ENCODE assay signal across 31 cellular contexts in genomic region chr7:2202361-2202761, GRCh38. TPM values are rescaled to one million over a fixed set of nuclear protein-coding genes. Genes with fewer than 3 reads are reported as not detected.
A peak's percentile ranks its signal among the peaks of the same experiment; 100 is the strongest.
DNase-seq lines count a peak whose midpoint lies in the region; ATAC-seq, FAIRE-seq and TF ChIP-seq lines count a peak whose summit lies in the region.
"Had no signal": no experiment of that assay in that cellular context is flagged by ENCODE, and none has a peak within 500 bp of the region (broad histone marks: within the 10 kb centered on the region; RNA-seq: fewer than 3 reads in every experiment).

No MANE protein-coding gene starts in this region.

- no peak for TF ChIP-seq RAD21 in HepG2 (CRISPR knock-in tag; IDR thresholded peaks at IDR 0.05)

- H3K4me1 Mint-ChIP-seq in WTC11: no peaks in the 10 kb centered on the region
- H3K4me1 Mint-ChIP-seq: activated naive CD4-positive, alpha-beta T cell treated with anti-CD3 and anti-CD28 coated beads, Interleukin-2, amount 10 ng/mL, durations not matched to agents 7 days and 5 days; T-cell had no signal

- no peaks in the 10 kb centered on the region for H4K20me1 ChIP-seq in HepG2 (ENCODE audit: insufficient read depth, low read length)

- no peak for TF ChIP-seq CTCF in D721Med (IDR thresholded peaks at IDR 0.05; ENCODE audit: insufficient read depth, missing control alignments)
- TF ChIP-seq CTCF in WTC11 (IDR thresholded peaks at IDR 0.05): no peak
- no peak for TF ChIP-seq CTCF in HepG2 (CRISPR knock-in tag; IDR thresholded peaks at IDR 0.05)
- no peak for TF ChIP-seq CTCF in sigmoid colon (IDR thresholded peaks at IDR 0.05)

- in situ Hi-C loops in HepG2 (cut with HindIII; ENCODE audit: extremely low pct_ligation_motif_present, low pct_unique_long_range_greater_than_20kb): loop anchor here (25.0 kb wide), 1 partner anchor 615 kb away; no protein-coding TSS in a partner anchor

- TF ChIP-seq POLR2A in HepG2 (IDR thresholded peaks at IDR 0.05; ENCODE audit: insufficient read depth in 1 of 2, low read depth in 2 of 2, low read length in 2 of 2) (no peak), sigmoid colon (IDR thresholded peaks at IDR 0.05) (no peak)

- peak overlapping the region; percentile 41; the same call in 1 of the 2 replicates for H3K27ac Mint-ChIP-seq in WTC11
- H3K27ac Mint-ChIP-seq: activated naive CD4-positive, alpha-beta T cell treated with anti-CD3 and anti-CD28 coated beads, Interleukin-2, amount 10 ng/mL, durations not matched to agents 7 days and 5 days; HFFc6; nephron progenitor cell; stimulated activated naive CD8-positive, alpha-beta T cell treated with anti-CD3 and anti-CD28 coated beads, Interleukin-15, Interleukin-2, amounts not matched to agents 100 ng/mL and 50 ng/mL, for 24 hours; T-cell had no signal

- ATAC-seq in WTC11 (peak; percentile 58), HepG2 (peak; percentile 18; the same call in 1 of the 3 replicates), HG03280 (IDR thresholded peaks at IDR 0.05; ENCODE audit: unreplicated experiment) (no peak), HG02973 (IDR thresholded peaks at IDR 0.05; ENCODE audit: unreplicated experiment) (no peak)
- ATAC-seq: body of pancreas, gastrocnemius medialis, pancreas, right cardiac atrium, T-cell had no signal

- no peak overlapping the region for H3K4me3 Mint-ChIP-seq in WTC11
- H3K4me3 Mint-ChIP-seq: activated naive CD4-positive, alpha-beta T cell treated with anti-CD3 and anti-CD28 coated beads, Interleukin-2, amount 10 ng/mL, durations not matched to agents 7 days and 5 days; HFFc6; nephron progenitor cell; stimulated activated naive CD8-positive, alpha-beta T cell treated with anti-CD3 and anti-CD28 coated beads, Interleukin-15, Interleukin-2, amounts not matched to agents 100 ng/mL and 50 ng/mL, for 24 hours; T-cell had no signal

- no peaks in the 10 kb centered on the region for H3K9me3 ChIP-seq in HepG2 (ENCODE audit: low read length)
- no peaks in the 10 kb centered on the region for H3K9me3 ChIP-seq in sigmoid colon
- H3K9me3 ChIP-seq: body of pancreas, Caco-2, gastrocnemius medialis, pancreas, SJCRH30, spleen, testis had no signal

- H3K36me3 ChIP-seq in HepG2 (replicated peaks in 1 of 2; ENCODE audit: control insufficient read depth in 1 of 2, insufficient read depth in 2 of 2, low read length in 2 of 2): peaks cover 31 to 63% of the 10 kb centered on the region in 2 experiments; a peak in 4 of 5 replicates
- H3K36me3 ChIP-seq in sigmoid colon: peaks cover 0 to 26% (median 11%) of the 10 kb centered on the region in 4 donors
- H3K36me3 ChIP-seq: gastrocnemius medialis, pancreas had no signal

- H3K9me3 Mint-ChIP-seq in WTC11: no peaks in the 10 kb centered on the region
- H3K9me3 Mint-ChIP-seq: activated naive CD4-positive, alpha-beta T cell treated with anti-CD3 and anti-CD28 coated beads, Interleukin-2, amount 10 ng/mL, durations not matched to agents 7 days and 5 days; HFFc6; nephron progenitor cell; stimulated activated naive CD8-positive, alpha-beta T cell treated with anti-CD3 and anti-CD28 coated beads, Interleukin-15, Interleukin-2, amounts not matched to agents 100 ng/mL and 50 ng/mL, for 24 hours; T-cell had no signal

- H3K4me1 ChIP-seq in HepG2 (ENCODE audit: insufficient read depth, low read length) (no peaks in the 10 kb centered on the region), sigmoid colon (peaks cover 0 to 40% (median 36%) of the 10 kb centered on the region in 4 donors)
- H3K4me1 ChIP-seq: body of pancreas, pancreas, SJCRH30 had no signal

- H3K9ac ChIP-seq in HepG2 (ENCODE audit: insufficient read depth, low read depth, low read length): no peak overlapping the region

- no peak for TF ChIP-seq EP300 in HepG2 (IDR thresholded peaks at IDR 0.05; ENCODE audit: low read depth in 2 of 2, low read length in 2 of 2)
- TF ChIP-seq EP300 in HepG2 (CRISPR knock-in tag; IDR thresholded peaks at IDR 0.05; ENCODE audit: borderline replicate concordance): no peak
- no peak for TF ChIP-seq EP300 in sigmoid colon (IDR thresholded peaks at IDR 0.05)

- no peak for FAIRE-seq in D721Med (lab: Jason Lieb, UNC)
- no peak for FAIRE-seq in HepG2 (lab: Jason Lieb, UNC)
- FAIRE-seq: pancreas, RCC 7860 had no signal

- H3K27me3 Mint-ChIP-seq in WTC11 (ENCODE audit: low read depth): no peaks in the 10 kb centered on the region
- H3K27me3 Mint-ChIP-seq: activated naive CD4-positive, alpha-beta T cell treated with anti-CD3 and anti-CD28 coated beads, Interleukin-2, amount 10 ng/mL, durations not matched to agents 7 days and 5 days; stimulated activated naive CD8-positive, alpha-beta T cell treated with anti-CD3 and anti-CD28 coated beads, Interleukin-15, Interleukin-2, amounts not matched to agents 100 ng/mL and 50 ng/mL, for 24 hours; T-cell had no signal

- POLR2A ChIA-PET in WTC11 (lab: Charles Lee): interaction anchor here (0.6 kb wide), 1 partner anchor 166 kb away, joined by 4 read pairs; no protein-coding TSS in a partner anchor
- POLR2A ChIA-PET in HepG2 (lab: Yijun Ruan, JAX): no interaction called here

- no peak overlapping the region for H3K4me2 ChIP-seq in HepG2 (ENCODE audit: low read depth, low read length)

- DNase-seq in D721Med (ENCODE audit: insufficient read length, low spot score) (peak; percentile 3), WTC11 (ENCODE audit: low spot score) (no peak), HepG2 (ENCODE audit: low spot score) (no peak), sigmoid colon (peak; percentile 58)
- DNase-seq in activated CD4-positive, alpha-beta T cell treated with anti-CD3 and anti-CD28 coated beads for 4 hours: no peak
- DNase-seq: activated CD4-positive, alpha-beta T cell treated with anti-CD3 and anti-CD28 coated beads, Interleukin-2, amount 50 U/mL, for 48 hours; activated CD4-positive, CD25-positive, alpha-beta regulatory T cell; activated naive CD4-positive, alpha-beta T cell treated with anti-CD3 and anti-CD28 coated beads, Interleukin-2, amount 10 ng/mL, durations not matched to agents 7 days and 5 days; body of pancreas; GF-D8; HFFc6; mammary epithelial cell; NCI-H146; NCI-H446; NCI-H82; nephron progenitor cell; SJCRH30; stimulated activated CD4-positive, alpha-beta T cell treated with anti-CD3 and anti-CD28 coated beads, Interleukin-2, amount 100 ng/mL, for 24 hours; T-cell; testis had no signal

- BruUV-seq in HepG2 (replicated peaks; lab: Mats Ljungman, UMichigan): no TSS peak

- H3K4me3 ChIP-seq in HepG2 (replicated peaks in 1 of 3; ENCODE audit: insufficient read depth in 1 of 3, low read depth in 2 of 3, low read length in 3 of 3) (no peak overlapping the region), sigmoid colon (no peak overlapping the region)
- H3K4me3 ChIP-seq: body of pancreas, gastrocnemius medialis, hepatocyte, pancreas, SJCRH30, spleen, testis had no signal

- H3K79me2 ChIP-seq in HepG2 (ENCODE audit: insufficient read depth, low read length): peaks cover 3% of the 10 kb centered on the region
- H3K79me2 ChIP-seq: hepatocyte had no signal

- no peak overlapping the region for H3K27ac ChIP-seq in HepG2 (ENCODE audit: extremely low read length, insufficient read depth, low read length)
- H3K27ac ChIP-seq in sigmoid colon: no peak overlapping the region
- H3K27ac ChIP-seq: body of pancreas, C4-2B, gastrocnemius medialis, hepatocyte, pancreas, SJCRH30, spleen, testis had no signal

- CTCF ChIA-PET in WTC11 (lab: Charles Lee) (interaction anchor here (0.7 to 1.3 kb wide), 3 partner anchors 49 to 146 kb away, joined by 3 to 4 read pairs (median 4); no protein-coding TSS in a partner anchor), HepG2 (lab: Yijun Ruan, JAX; ENCODE audit: low intra/inter-chr PET ratio, low total read pairs) (no interaction called here)

- no peak overlapping the region for H2AFZ ChIP-seq in HepG2 (ENCODE audit: low read length)
- H2AFZ ChIP-seq: hepatocyte had no signal

- H3K36me3 Mint-ChIP-seq in WTC11: peaks cover 21% of the 10 kb centered on the region

- WGBS in HepG2 (ENCODE audit: low lambda C conversion rate): 98% methylated on average over 14 of the region's 14 CpGs
- 90 to 92% methylated on average over 14 of the region's 14 CpGs for WGBS in sigmoid colon, 2 donors

- intact Hi-C loops in HepG2 (cut with micrococcal nuclease; ENCODE audit: unreplicated experiment) (no loop called here), sigmoid colon (cut with DNase I) (loop anchor here (10.0 kb wide), 1 partner anchor 388 kb away; no protein-coding TSS in a partner anchor)

- H3K27me3 ChIP-seq in HepG2 (ENCODE audit: control insufficient read depth in 1 of 2, insufficient read depth in 2 of 2, low read length in 2 of 2) (no peaks in the 10 kb centered on the region), sigmoid colon (no peaks in the 10 kb centered on the region)
- H3K27me3 ChIP-seq: body of pancreas, gastrocnemius medialis, hepatocyte, pancreas, SJCRH30, spleen, testis had no signal

RNA-seq across cellular contexts. Expression of gene MAD1L1, which starts 30.4 kb away (rescaled TPM):
- total RNA-seq in WTC11 (2021) (43.8 to 47.8 TPM (median 46.7 TPM) in 3 replicates), HepG2 (2016; rRNA removed; fragmentation: Illumina TruSeq; extraction: Trizol) (53.3 and 64.7 TPM in 2 replicates), sigmoid colon (10 to 100 TPM; 12.1 to 30.5 (median 21.4) TPM)
- total RNA-seq in HepG2 (2016; cell fraction: cytosol; rRNA removed; fragmentation: Illumina TruSeq; extraction: Trizol; ENCODE audit: low read depth): 47.7 and 50.1 TPM in 2 replicates
- total RNA-seq in HepG2 (2016; cell fraction: insoluble cytoplasmic fraction; rRNA removed; fragmentation: Illumina TruSeq; extraction: Trizol): 48.4 and 60.1 TPM in 2 replicates
- 27.3 and 29.1 TPM in 2 replicates for total RNA-seq in HepG2 (2016; cell fraction: membrane; rRNA removed; fragmentation: Illumina TruSeq; extraction: Trizol)
- total RNA-seq in HepG2 (2016; cell fraction: nucleus; rRNA removed; fragmentation: Illumina TruSeq; extraction: Trizol): 29.9 and 32.7 TPM in 2 replicates
- polyA plus RNA-seq in HepG2 (2011; rRNA removed) (17.4 and 21.4 TPM in 2 replicates), sigmoid colon (10 to 100 TPM; 10.2 to 38.4 (median 14.6) TPM)
- polyA plus RNA-seq in HepG2 (2011; cell fraction: cytosol; rRNA removed): 10.9 and 20.1 TPM in 2 replicates
- 35.5 and 46.7 TPM in 2 replicates for polyA plus RNA-seq in HepG2 (2011; cell fraction: nucleus; rRNA removed)
- 10.5 and 17.0 TPM in 2 replicates for polyA plus RNA-seq in HepG2 (2012)
- 8.6 and 11.6 TPM in 2 replicates for polyA plus RNA-seq in HepG2 (2016; cell fraction: cytosol; fragmentation: Illumina TruSeq; extraction: Trizol; ENCODE audit: low read depth)
- polyA plus RNA-seq in HepG2 (2016; cell fraction: insoluble cytoplasmic fraction; fragmentation: Illumina TruSeq; extraction: Trizol; ENCODE audit: low read depth): 22.4 and 37.7 TPM in 2 replicates
- polyA plus RNA-seq in HepG2 (2016; cell fraction: membrane; fragmentation: Illumina TruSeq; extraction: Trizol; ENCODE audit: low read depth): 10.8 and 11.3 TPM in 2 replicates
- 31.9 and 32.8 TPM in 2 replicates for polyA plus RNA-seq in HepG2 (2016; cell fraction: nucleus; fragmentation: Illumina TruSeq; extraction: Trizol; ENCODE audit: insufficient read depth, low read depth)
- polyA minus RNA-seq in HepG2 (2011; rRNA and poly(A)+ RNA removed; ENCODE audit: low replicate concordance): 26.5 and 51.4 TPM in 2 replicates
- 24.4 and 27.0 TPM in 2 replicates for polyA minus RNA-seq in HepG2 (2011; cell fraction: cytosol; rRNA and poly(A)+ RNA removed)
- 22.9 and 27.4 TPM in 2 replicates for polyA minus RNA-seq in HepG2 (2011; cell fraction: nucleus; rRNA and poly(A)+ RNA removed)

RNA-seq across cellular contexts. Expression of gene MRM2, which starts 39.6 kb away (rescaled TPM):
- total RNA-seq in WTC11 (2021) (33.6 to 38.9 TPM (median 34.7 TPM) in 3 replicates), HepG2 (2016; rRNA removed; fragmentation: Illumina TruSeq; extraction: Trizol) (34.2 and 42.6 TPM in 2 replicates), sigmoid colon (10 to 100 TPM; 13.2 to 20.8 (median 17.3) TPM)
- 13.1 and 15.3 TPM in 2 replicates for total RNA-seq in HepG2 (2016; cell fraction: cytosol; rRNA removed; fragmentation: Illumina TruSeq; extraction: Trizol; ENCODE audit: low read depth)
- total RNA-seq in HepG2 (2016; cell fraction: insoluble cytoplasmic fraction; rRNA removed; fragmentation: Illumina TruSeq; extraction: Trizol): 32.0 and 45.6 TPM in 2 replicates
- total RNA-seq in HepG2 (2016; cell fraction: membrane; rRNA removed; fragmentation: Illumina TruSeq; extraction: Trizol): 31.1 and 33.3 TPM in 2 replicates
- total RNA-seq in HepG2 (2016; cell fraction: nucleus; rRNA removed; fragmentation: Illumina TruSeq; extraction: Trizol): 15.3 and 15.4 TPM in 2 replicates
- polyA plus RNA-seq in HepG2 (2011; rRNA removed) (13.2 and 15.8 TPM in 2 replicates), sigmoid colon (10 to 100 TPM; 12.6 to 25.0 (median 22.4) TPM)
- polyA plus RNA-seq in HepG2 (2011; cell fraction: cytosol; rRNA removed): 11.1 and 11.7 TPM in 2 replicates
- polyA plus RNA-seq in HepG2 (2011; cell fraction: nucleus; rRNA removed): 5.3 and 6.1 TPM in 2 replicates
- 13.3 and 14.1 TPM in 2 replicates for polyA plus RNA-seq in HepG2 (2012)
- 12.8 and 16.1 TPM in 2 replicates for polyA plus RNA-seq in HepG2 (2016; cell fraction: cytosol; fragmentation: Illumina TruSeq; extraction: Trizol; ENCODE audit: low read depth)
- polyA plus RNA-seq in HepG2 (2016; cell fraction: insoluble cytoplasmic fraction; fragmentation: Illumina TruSeq; extraction: Trizol; ENCODE audit: low read depth): 46.0 and 53.3 TPM in 2 replicates
- polyA plus RNA-seq in HepG2 (2016; cell fraction: membrane; fragmentation: Illumina TruSeq; extraction: Trizol; ENCODE audit: low read depth): 22.1 and 24.5 TPM in 2 replicates
- 29.4 and 33.1 TPM in 2 replicates for polyA plus RNA-seq in HepG2 (2016; cell fraction: nucleus; fragmentation: Illumina TruSeq; extraction: Trizol; ENCODE audit: insufficient read depth, low read depth)
- polyA minus RNA-seq in HepG2 (2011; rRNA and poly(A)+ RNA removed; ENCODE audit: low replicate concordance): 13.9 and 40.9 TPM in 2 replicates
- polyA minus RNA-seq in HepG2 (2011; cell fraction: cytosol; rRNA and poly(A)+ RNA removed): 2.8 and 5.7 TPM in 2 replicates
- polyA minus RNA-seq in HepG2 (2011; cell fraction: nucleus; rRNA and poly(A)+ RNA removed): 4.8 and 7.1 TPM in 2 replicates

RNA-seq across cellular contexts. Expression of gene NUDT1, which starts 39.7 kb away (rescaled TPM):
- total RNA-seq in WTC11 (2021): 100 to 108 TPM (median 102 TPM) in 3 replicates
- total RNA-seq in HepG2 (2016; rRNA removed; fragmentation: Illumina TruSeq; extraction: Trizol): 26.8 and 32.7 TPM in 2 replicates
- 11.4 TPM in 2 replicates for total RNA-seq in HepG2 (2016; cell fraction: cytosol; rRNA removed; fragmentation: Illumina TruSeq; extraction: Trizol; ENCODE audit: low read depth)
- 26.2 and 40.5 TPM in 2 replicates for total RNA-seq in HepG2 (2016; cell fraction: insoluble cytoplasmic fraction; rRNA removed; fragmentation: Illumina TruSeq; extraction: Trizol)
- total RNA-seq in HepG2 (2016; cell fraction: membrane; rRNA removed; fragmentation: Illumina TruSeq; extraction: Trizol): 14.4 and 18.7 TPM in 2 replicates
- 9.7 and 11.3 TPM in 2 replicates for total RNA-seq in HepG2 (2016; cell fraction: nucleus; rRNA removed; fragmentation: Illumina TruSeq; extraction: Trizol)
- 6.4 and 9.1 TPM in 2 replicates for polyA plus RNA-seq in HepG2 (2011; rRNA removed)
- polyA plus RNA-seq in HepG2 (2011; cell fraction: cytosol; rRNA removed): 8.6 and 15.0 TPM in 2 replicates
- polyA plus RNA-seq in HepG2 (2011; cell fraction: nucleus; rRNA removed): 7.0 and 14.0 TPM in 2 replicates
- polyA plus RNA-seq in HepG2 (2012): 9.3 and 12.3 TPM in 2 replicates
- polyA plus RNA-seq in HepG2 (2016; cell fraction: cytosol; fragmentation: Illumina TruSeq; extraction: Trizol; ENCODE audit: low read depth): 11.6 and 16.1 TPM in 2 replicates
- polyA plus RNA-seq in HepG2 (2016; cell fraction: insoluble cytoplasmic fraction; fragmentation: Illumina TruSeq; extraction: Trizol; ENCODE audit: low read depth): 33.4 and 44.1 TPM in 2 replicates
- polyA plus RNA-seq in HepG2 (2016; cell fraction: membrane; fragmentation: Illumina TruSeq; extraction: Trizol; ENCODE audit: low read depth): 15.0 and 16.2 TPM in 2 replicates
- polyA plus RNA-seq in HepG2 (2016; cell fraction: nucleus; fragmentation: Illumina TruSeq; extraction: Trizol; ENCODE audit: insufficient read depth, low read depth): 21.7 and 21.8 TPM in 2 replicates
- 10.9 and 35.3 TPM in 2 replicates for polyA minus RNA-seq in HepG2 (2011; rRNA and poly(A)+ RNA removed; ENCODE audit: low replicate concordance)
- 3.8 and 4.1 TPM in 2 replicates for polyA minus RNA-seq in HepG2 (2011; cell fraction: cytosol; rRNA and poly(A)+ RNA removed)
- polyA minus RNA-seq in HepG2 (2011; cell fraction: nucleus; rRNA and poly(A)+ RNA removed): 1.2 and 1.3 TPM in 2 replicates
- 10 to 100 TPM; 13.3 to 31.7 (median 26.9) TPM for total RNA-seq in sigmoid colon
- 10 to 100 TPM; 21.7 to 46.9 (median 30.0) TPM for polyA plus RNA-seq in sigmoid colon

Comparison
In these comparisons a context has a peak if more than half of its experiments do, and no peak if none do; other contexts are left out.
1. DNase-seq: peak in D721Med (single experiment) and sigmoid colon (single experiment); none in WTC11 (single experiment), HepG2 (single experiment) and activated CD4-positive, alpha-beta T cell treated with anti-CD3 and anti-CD28 coated beads for 4 hours (0 of 2).
2. ATAC-seq: peak in WTC11 (single experiment) and HepG2 (single experiment); none in HG03280 (single experiment) and HG02973 (single experiment).